In genomic region chr11:69652999-69653398, GRCh38 we compare ENCODE assay signal across 34 cellular contexts. TPM values are rescaled to one million over a fixed set of nuclear protein-coding genes. Genes with fewer than 3 reads are reported as not detected.
A peak's percentile ranks its signal among the peaks of the same experiment; 100 is the strongest.
DNase-seq lines count a peak whose midpoint lies in the region; ATAC-seq, FAIRE-seq and TF ChIP-seq lines count a peak whose summit lies in the region.
"Had no signal": no experiment of that assay in that cellular context is flagged by ENCODE, and none has a peak within 500 bp of the region (broad histone marks: within the 10 kb centered on the region; RNA-seq: fewer than 3 reads in every experiment).

No MANE protein-coding gene starts in this region.

- no peak for TF ChIP-seq RAD21 in K562 (CRISPR knock-in tag; conservative IDR thresholded peaks at IDR 0.05 in 1 of 2, IDR thresholded peaks at IDR 0.05 in 1 of 2)

- no peaks in the 10 kb centered on the region for H3K79me2 ChIP-seq in K562 (ENCODE audit: control insufficient read depth, insufficient read depth, low read length)

- CTCF ChIA-PET in A673 (lab: Charles Lee), result interaction anchor here (0.9 to 1.5 kb wide), 2 partner anchors 18 to 360 kb away, joined by 5 read pairs; no protein-coding TSS in a partner anchor
- CTCF ChIA-PET in HEK293 (lab: Yijun Ruan, JAX), result interaction anchor here (0.6 kb wide), 2 partner anchors 197 to 551 kb away, joined by 3 to 5 read pairs; no protein-coding TSS in a partner anchor
- CTCF ChIA-PET in K562 (lab: Yijun Ruan, JAX; ENCODE audit: low intra/inter-chr PET ratio), result no interaction called here

- FAIRE-seq in K562 (lab: Jason Lieb, UNC), result no peak

- no peak for TF ChIP-seq POLR2A in K562 (conservative IDR thresholded peaks at IDR 0.05)

- 0 out of 3 replicates have a peak, but pooled peaks have one; percentile 41 for ATAC-seq in K562
- ATAC-seq in GM18858 (IDR thresholded peaks at IDR 0.05; ENCODE audit: unreplicated experiment), result no peak
- ATAC-seq in GM18868 (IDR thresholded peaks at IDR 0.05; ENCODE audit: unreplicated experiment), result no peak
- ATAC-seq: effector memory CD8-positive, alpha-beta T cell; esophagus mucosa; heart left ventricle; stimulated activated naive CD8-positive, alpha-beta T cell treated with anti-CD3 and anti-CD28 coated beads, Interleukin-15, amount 100 ng/mL, for 72 hours had no signal

- in situ Hi-C loops in K562 (cut with MboI) (loop anchor here (25.0 kb wide), 2 partner anchors 816 to 1016 kb away; partner anchors contain the start of gene CPT1A), GM13976 (cut with MboI; ENCODE audit: low sequenced_read_pairs, unreplicated experiment) (no loop called here)

- POLR2A ChIA-PET in A673 (lab: Charles Lee; ENCODE audit: low non-redundant PET), result interaction anchor here (0.7 to 0.8 kb wide), 2 partner anchors 452 to 465 kb away, joined by 4 to 6 read pairs; no protein-coding TSS in a partner anchor
- POLR2A ChIA-PET in HEK293 (lab: Yijun Ruan, JAX), result interaction anchor here (0.9 kb wide), 1 partner anchor 18 kb away, joined by 3 read pairs; no protein-coding TSS in a partner anchor
- POLR2A ChIA-PET in K562 (lab: Yijun Ruan, JAX), result no interaction called here

- H3K4me1 ChIP-seq in A673 (ENCODE audit: insufficient read depth, low read length, poor library complexity, severe bottlenecking) (peaks cover 74% of the 10 kb centered on the region), HEK293 (ENCODE audit: control insufficient read depth, insufficient read depth, low read length) (no peaks in the 10 kb centered on the region), K562 (replicated peaks in 1 of 2; ENCODE audit: control insufficient read depth in 2 of 2, insufficient read depth in 2 of 2, low read length in 2 of 2) (peaks cover 0 to 33% of the 10 kb centered on the region in 2 experiments; a peak in 2 of 5 replicates)
- H3K4me1 ChIP-seq: ascending aorta had no signal

- DNase-seq in A673 (ENCODE audit: low spot score) (peak; percentile 88), K562 (ENCODE audit: extremely low read depth in 1 of 4, low spot score in 3 of 4) (peak in 2 of 4 experiments; percentile 42 to 48), neural crest cell (ENCODE audit: low read depth, low spot score) (no peak), GM13976 (ENCODE audit: low spot score) (no peak), NOMO-1 treated with DMSO at 0.1 percent for 48 hours (lab: John Stamatoyannopoulos, UW; ENCODE audit: unreplicated experiment) (no peak)
- DNase-seq: activated CD4-positive, alpha-beta T cell treated with anti-CD3 and anti-CD28 coated beads for 48 hours; activated CD8-positive, alpha-beta memory T cell treated with anti-CD3 and anti-CD28 coated beads for 24 hours; activated gamma-delta T cell; activated naive CD8-positive, alpha-beta T cell treated with anti-CD3 and anti-CD28 coated beads, Interleukin-2, amount 10 ng/mL, durations not matched to agents 7 days and 5 days; activated T-cell treated with anti-CD3 and anti-CD28 coated beads, Interleukin-2, amount 50 U/mL, for 24 hours; cortex of kidney; DND-41; effector memory CD8-positive, alpha-beta T cell; foreskin fibroblast; kidney glomerular epithelial cell; NCI-H1417 treated with DMSO at 0.1 percent for 48 hours; NCI-H2081 treated with DMSO at 0.1 percent for 48 hours; NCI-H345; stimulated activated naive CD8-positive, alpha-beta T cell treated with anti-CD3 and anti-CD28 coated beads, Interleukin-15, amount 100 ng/mL, for 72 hours; WERI-Rb-1 had no signal

- H3K9me3 ChIP-seq in A673 (ENCODE audit: low read depth, low read length, poor library complexity, severe bottlenecking) (no peaks in the 10 kb centered on the region), HEK293 (ENCODE audit: control insufficient read depth, insufficient read depth, low read depth, low read length) (no peaks in the 10 kb centered on the region), K562 (replicated peaks; ENCODE audit: control insufficient read depth, insufficient read depth, low read depth, low read length) (no peaks in the 10 kb centered on the region)
- H3K9me3 ChIP-seq: ascending aorta, HAP-1, heart left ventricle, SJSA1 had no signal

- peaks cover 40% of the 10 kb centered on the region for H3K4me1 Mint-ChIP-seq in neural crest cell
- H3K4me1 Mint-ChIP-seq: stimulated activated naive CD8-positive, alpha-beta T cell treated with anti-CD3 and anti-CD28 coated beads, Interleukin-15, amount 100 ng/mL, for 72 hours had no signal

- H3K27ac ChIP-seq in A673 (ENCODE audit: low read depth, low read length, poor library complexity, severe bottlenecking) (peak overlapping the region; percentile 99), HEK293 (ENCODE audit: extremely low read depth, low read depth, low read length) (no peak overlapping the region), K562 (ENCODE audit: extremely low read depth, low read depth, low read length) (no peak overlapping the region)
- H3K27ac ChIP-seq: ascending aorta, cardiac muscle cell, heart left ventricle, SJSA1, WERI-Rb-1 had no signal

- no peak overlapping the region for H2AFZ ChIP-seq in K562 (ENCODE audit: low read depth, low read length)

- H3K27me3 Mint-ChIP-seq in neural crest cell (ENCODE audit: low read depth), result peaks cover 25% of the 10 kb centered on the region
- H3K27me3 Mint-ChIP-seq: activated naive CD8-positive, alpha-beta T cell treated with anti-CD3 and anti-CD28 coated beads, Interleukin-2, amount 10 ng/mL, durations not matched to agents 7 days and 5 days; activated T-cell treated with anti-CD3 and anti-CD28 coated beads, Interleukin-2, amount 50 U/mL, for 24 hours; effector memory CD8-positive, alpha-beta T cell; stimulated activated naive CD8-positive, alpha-beta T cell treated with anti-CD3 and anti-CD28 coated beads, Interleukin-15, amount 100 ng/mL, for 72 hours had no signal

- H3K4me3 ChIP-seq in A673 (ENCODE audit: low read depth, low read length, poor library complexity, severe bottlenecking) (peak overlapping the region; percentile 10), HEK293 (ENCODE audit: low read depth, low read length) (no peak overlapping the region), K562 (no peak overlapping the region)
- H3K4me3 ChIP-seq: ascending aorta, cardiac muscle cell, HAP-1, heart left ventricle, lung, SJSA1 had no signal

- no peak overlapping the region for H3K4me2 ChIP-seq in K562 (ENCODE audit: insufficient read depth, low read length)

- no peak overlapping the region for H3K27ac Mint-ChIP-seq in neural crest cell (ENCODE audit: unreplicated experiment)
- H3K27ac Mint-ChIP-seq: activated naive CD8-positive, alpha-beta T cell treated with anti-CD3 and anti-CD28 coated beads, Interleukin-2, amount 10 ng/mL, durations not matched to agents 7 days and 5 days; activated T-cell treated with anti-CD3 and anti-CD28 coated beads, Interleukin-2, amount 50 U/mL, for 24 hours; effector memory CD8-positive, alpha-beta T cell; stimulated activated naive CD8-positive, alpha-beta T cell treated with anti-CD3 and anti-CD28 coated beads, Interleukin-15, amount 100 ng/mL, for 72 hours had no signal

- H3K9me1 ChIP-seq in K562 (ENCODE audit: control insufficient read depth, insufficient read depth, low read length), result no peaks in the 10 kb centered on the region

- H4K20me1 ChIP-seq in K562 (replicated peaks; ENCODE audit: control insufficient read depth, insufficient read depth, low read length), result no peaks in the 10 kb centered on the region; the same call in 1 of the 2 replicates

- H3K9ac ChIP-seq in K562 (ENCODE audit: insufficient read depth in 1 of 2, low read depth in 2 of 2, low read length in 2 of 2), result no peak overlapping the region

- no peaks in the 10 kb centered on the region for H3K27me3 ChIP-seq in A673 (replicated peaks; ENCODE audit: insufficient read depth, low read depth, low read length, poor library complexity)
- peaks cover 0 to 11% of the 10 kb centered on the region in 2 experiments; a peak in 3 of 5 replicates for H3K27me3 ChIP-seq in K562 (ENCODE audit: control insufficient read depth in 2 of 2, insufficient read depth in 2 of 2, low read length in 2 of 2)
- H3K27me3 ChIP-seq: ascending aorta, cardiac muscle cell, heart left ventricle, SJSA1 had no signal

- no peaks in the 10 kb centered on the region for H3K9me3 Mint-ChIP-seq in neural crest cell
- H3K9me3 Mint-ChIP-seq: activated naive CD8-positive, alpha-beta T cell treated with anti-CD3 and anti-CD28 coated beads, Interleukin-2, amount 10 ng/mL, durations not matched to agents 7 days and 5 days; activated T-cell treated with anti-CD3 and anti-CD28 coated beads, Interleukin-2, amount 50 U/mL, for 24 hours; effector memory CD8-positive, alpha-beta T cell; stimulated activated naive CD8-positive, alpha-beta T cell treated with anti-CD3 and anti-CD28 coated beads, Interleukin-15, amount 100 ng/mL, for 72 hours had no signal

- TF ChIP-seq CTCF in A673 (conservative IDR thresholded peaks at IDR 0.05; ENCODE audit: low read depth, low read length) (no peak), HEK293 (tag by site-specific recombination; IDR thresholded peaks at IDR 0.05) (no peak), K562 (IDR thresholded peaks at IDR 0.05 in 2 of 3, conservative IDR thresholded peaks at IDR 0.05 in 1 of 3; ENCODE audit: insufficient read depth in 2 of 3, low read depth in 1 of 3, low read length in 3 of 3) (no peak), neural crest cell (conservative IDR thresholded peaks at IDR 0.05) (no peak), GM13976 (IDR thresholded peaks at IDR 0.05; ENCODE audit: borderline replicate concordance, control extremely low read depth, extremely low read depth, insufficient read depth, missing control alignments) (no peak)

- intact Hi-C loops in A673 (cut with micrococcal nuclease; ENCODE audit: unreplicated experiment), result no loop called here
- intact Hi-C loops in K562 (cut with micrococcal nuclease), result no loop called here

- TF ChIP-seq EP300 in K562 (IDR thresholded peaks at IDR 0.05; ENCODE audit: low read length), result no peak

- peaks cover 68% of the 10 kb centered on the region for H3K36me3 ChIP-seq in A673 (ENCODE audit: insufficient read depth, low read length, poor library complexity, severe bottlenecking)
- peaks cover 5 to 53% of the 10 kb centered on the region in 2 experiments; a peak in 1 of 3 replicates for H3K36me3 ChIP-seq in HEK293 (ENCODE audit: control insufficient read depth in 2 of 2, insufficient read depth in 1 of 2, low read length in 2 of 2)
- no peaks in the 10 kb centered on the region for H3K36me3 ChIP-seq in K562 (ENCODE audit: control insufficient read depth, insufficient read depth, low read length)
- H3K36me3 ChIP-seq: HAP-1, WERI-Rb-1 had no signal

- H3K4me3 Mint-ChIP-seq in neural crest cell, result peak overlapping the region; percentile 42
- H3K4me3 Mint-ChIP-seq: activated naive CD8-positive, alpha-beta T cell treated with anti-CD3 and anti-CD28 coated beads, Interleukin-2, amount 10 ng/mL, durations not matched to agents 7 days and 5 days; activated T-cell treated with anti-CD3 and anti-CD28 coated beads, Interleukin-2, amount 50 U/mL, for 24 hours; effector memory CD8-positive, alpha-beta T cell; stimulated activated naive CD8-positive, alpha-beta T cell treated with anti-CD3 and anti-CD28 coated beads, Interleukin-15, amount 100 ng/mL, for 72 hours had no signal

- BruUV-seq in A673 (replicated peaks; lab: Mats Ljungman, UMichigan), result no TSS peak
- BruUV-seq in K562 (replicated peaks; lab: Mats Ljungman, UMichigan), result no TSS peak

- WGBS in K562 (ENCODE audit: insufficient coverage, low coverage, missing lambda C conversion rate), result 26% methylated on average over 11 of the region's 11 CpGs

- H3K36me3 Mint-ChIP-seq in neural crest cell (ENCODE audit: low read depth), result peaks cover 22% of the 10 kb centered on the region
- H3K36me3 Mint-ChIP-seq: activated naive CD8-positive, alpha-beta T cell treated with anti-CD3 and anti-CD28 coated beads, Interleukin-2, amount 10 ng/mL, durations not matched to agents 7 days and 5 days had no signal

RNA-seq across cellular contexts. Expression of gene CCND1, which starts 12.0 kb away (rescaled TPM):
- total RNA-seq in A673 (2021) (2,517 and 2,519 TPM in 2 replicates), K562 (2014; rRNA removed) (7.7 and 11.4 TPM in 2 replicates), K562 (2014; rRNA removed; fragmentation: Illumina TruSeq; extraction: Trizol) (3.1 TPM in 2 replicates), K562 (2015; rRNA removed; fragmentation: Illumina TruSeq; extraction: Trizol) (2.2 and 3.8 TPM in 2 replicates), K562 (2021) (18.9 and 23.3 TPM in 2 replicates), neural crest cell (344 and 350 TPM in 2 replicates)
- total RNA-seq in K562 (2011; cell fraction: chromatin; rRNA removed; ENCODE audit: low replicate concordance), result 9.3 and 33.6 TPM in 2 replicates
- 22.5 and 33.2 TPM in 2 replicates for total RNA-seq in K562 (2011; cell fraction: nucleolus; rRNA removed)
- 11.1 and 13.8 TPM in 2 replicates for total RNA-seq in K562 (2011; cell fraction: nucleoplasm; rRNA removed)
- polyA plus RNA-seq in K562 (2011; rRNA removed) (16.7 and 19.7 TPM in 2 replicates), K562 (2014; fragmentation: Illumina TruSeq; extraction: Trizol) (3.0 and 6.5 TPM in 2 replicates), K562 (2014; fragmentation: Nextera tagmentation; extraction: Ambion mirVana) (under 1 TPM; 0.04 to 0.13 TPM), K562 (2014; rRNA removed) (6.4 and 7.5 TPM in 2 replicates)
- polyA plus RNA-seq in K562 (2011; cell fraction: cytosol; rRNA removed), result 16.2 and 30.6 TPM in 2 replicates
- polyA plus RNA-seq in K562 (2011; cell fraction: nucleus; rRNA removed), result 20.4 and 50.8 TPM in 2 replicates
- 6.0 and 6.3 TPM in 2 replicates for polyA plus RNA-seq in K562 (2012)
- polyA minus RNA-seq in K562 (2011; rRNA and poly(A)+ RNA removed), result 10.3 and 15.0 TPM in 2 replicates
- 29.4 and 35.4 TPM in 2 replicates for polyA minus RNA-seq in K562 (2011; cell fraction: cytosol; rRNA and poly(A)+ RNA removed)
- 44.4 and 45.2 TPM in 2 replicates for polyA minus RNA-seq in K562 (2011; cell fraction: nucleus; rRNA and poly(A)+ RNA removed)

RNA-seq across cellular contexts. Expression of gene LTO1, which starts 22.2 kb away (rescaled TPM):
- total RNA-seq in A673 (2021) (52.8 and 56.0 TPM in 2 replicates), K562 (2014; rRNA removed) (26.0 and 27.9 TPM in 2 replicates), K562 (2014; rRNA removed; fragmentation: Illumina TruSeq; extraction: Trizol) (14.3 and 16.3 TPM in 2 replicates), K562 (2015; rRNA removed; fragmentation: Illumina TruSeq; extraction: Trizol) (18.6 and 19.1 TPM in 2 replicates), K562 (2021) (18.7 and 21.4 TPM in 2 replicates), neural crest cell (24.7 and 26.6 TPM in 2 replicates)
- total RNA-seq in K562 (2011; cell fraction: chromatin; rRNA removed; ENCODE audit: low replicate concordance), result 57.3 and 78.3 TPM in 2 replicates
- 45.9 and 51.0 TPM in 2 replicates for total RNA-seq in K562 (2011; cell fraction: nucleolus; rRNA removed)
- 63.6 and 86.3 TPM in 2 replicates for total RNA-seq in K562 (2011; cell fraction: nucleoplasm; rRNA removed)
- polyA plus RNA-seq in K562 (2011; rRNA removed) (15.9 and 19.9 TPM in 2 replicates), K562 (2014; fragmentation: Illumina TruSeq; extraction: Trizol) (18.9 and 20.3 TPM in 2 replicates), K562 (2014; fragmentation: Nextera tagmentation; extraction: Ambion mirVana) (1 to 10 TPM; 2.6 to 3.7 TPM), K562 (2014; rRNA removed) (36.8 and 43.4 TPM in 2 replicates)
- 22.3 and 22.4 TPM in 2 replicates for polyA plus RNA-seq in K562 (2011; cell fraction: cytosol; rRNA removed)
- 29.3 and 45.4 TPM in 2 replicates for polyA plus RNA-seq in K562 (2011; cell fraction: nucleus; rRNA removed)
- polyA plus RNA-seq in K562 (2012), result 15.8 and 17.4 TPM in 2 replicates
- polyA minus RNA-seq in K562 (2011; rRNA and poly(A)+ RNA removed), result 13.3 and 22.2 TPM in 2 replicates
- 7.5 and 7.6 TPM in 2 replicates for polyA minus RNA-seq in K562 (2011; cell fraction: cytosol; rRNA and poly(A)+ RNA removed)
- 17.8 and 18.2 TPM in 2 replicates for polyA minus RNA-seq in K562 (2011; cell fraction: nucleus; rRNA and poly(A)+ RNA removed)

RNA-seq across cellular contexts. Expression of gene FGF19, which starts 50.8 kb away (rescaled TPM):
- 0.69 TPM in 1 of 2 replicates, not detected in the other for total RNA-seq in A673 (2021)
- not detected in 2 replicates for total RNA-seq in K562 (2011; cell fraction: chromatin; rRNA removed; ENCODE audit: low replicate concordance)
- total RNA-seq in K562 (2011; cell fraction: nucleolus; rRNA removed), result not detected in 2 replicates
- not detected in 2 replicates for total RNA-seq in K562 (2011; cell fraction: nucleoplasm; rRNA removed)
- total RNA-seq in K562 (2014; rRNA removed), result not detected in 2 replicates
- not detected in 2 replicates for total RNA-seq in K562 (2014; rRNA removed; fragmentation: Illumina TruSeq; extraction: Trizol)
- total RNA-seq in K562 (2015; rRNA removed; fragmentation: Illumina TruSeq; extraction: Trizol), result not detected in 2 replicates
- 0.07 and 0.11 TPM in 2 replicates for total RNA-seq in K562 (2021)
- polyA plus RNA-seq in K562 (2011; rRNA removed), result not detected in 2 replicates
- polyA plus RNA-seq in K562 (2011; cell fraction: cytosol; rRNA removed), result not detected in 2 replicates
- not detected in 2 replicates for polyA plus RNA-seq in K562 (2011; cell fraction: nucleus; rRNA removed)
- polyA plus RNA-seq in K562 (2012), result not detected in 2 replicates
- not detected in 2 replicates for polyA plus RNA-seq in K562 (2014; fragmentation: Illumina TruSeq; extraction: Trizol)
- not detected for polyA plus RNA-seq in K562 (2014; fragmentation: Nextera tagmentation; extraction: Ambion mirVana)
- not detected in 2 replicates for polyA plus RNA-seq in K562 (2014; rRNA removed)
- not detected in 2 replicates for polyA minus RNA-seq in K562 (2011; rRNA and poly(A)+ RNA removed)
- not detected in 2 replicates for polyA minus RNA-seq in K562 (2011; cell fraction: cytosol; rRNA and poly(A)+ RNA removed)
- polyA minus RNA-seq in K562 (2011; cell fraction: nucleus; rRNA and poly(A)+ RNA removed), result not detected in 2 replicates
- total RNA-seq in neural crest cell, result 0.21 and 0.34 TPM in 2 replicates
- total RNA-seq: activated naive CD8-positive, alpha-beta T cell treated with anti-CD3 and anti-CD28 coated beads, Interleukin-2, amount 10 ng/mL, durations not matched to agents 7 days and 5 days; ascending aorta; cardiac muscle cell; esophagus mucosa; heart left ventricle; pulmonary artery endothelial cell; skeletal muscle tissue; T-helper 2 cell treated with Interferon-gamma antibody and Interleukin-4, amounts not matched to agents 100 ng/mL and 5 ng/mL, for 36 hours had no signal
- polyA plus RNA-seq: BJ, cardiac muscle cell, heart left ventricle, lung had no signal
